Comparison of ENCODE assay signal across 20 cellular contexts in genomic region chr7:34044319-34044643, GRCh38.
"Had no signal": no experiment of that assay in that cellular context is flagged by ENCODE, and none has a peak within 500 bp of the region (broad histone marks: within the 10 kb centered on the region; RNA-seq: fewer than 3 reads in every experiment).

No MANE protein-coding gene starts in this region.

- H3K4me3 ChIP-seq: coronary artery, esophagus squamous epithelium, lower lobe of right lung, mucosa of descending colon, right atrium auricular region, sigmoid colon, transverse colon, upper lobe of right lung, uterus had no signal

- H3K9me3 ChIP-seq: esophagus squamous epithelium, lower lobe of right lung, mucosa of descending colon, right atrium auricular region, sigmoid colon, transverse colon, upper lobe of right lung, uterus had no signal

- H3K27me3 ChIP-seq: esophagus squamous epithelium, right atrium auricular region, sigmoid colon, transverse colon, upper lobe of right lung, uterus had no signal

- H2AFZ ChIP-seq: parathyroid adenoma had no signal

- H3K36me3 ChIP-seq: esophagus squamous epithelium, lower lobe of right lung, right atrium auricular region, sigmoid colon, transverse colon, upper lobe of right lung, uterus had no signal

- H3K4me1 ChIP-seq: esophagus squamous epithelium, lower lobe of right lung, parathyroid adenoma, right atrium auricular region, upper lobe of right lung, uterus had no signal

- H3K79me2 ChIP-seq: parathyroid adenoma had no signal

- DNase-seq: dermis blood vessel endothelial cell; effector memory CD4-positive, alpha-beta T cell; erythroblast; esophagus squamous epithelium; foreskin melanocyte; left ventricle myocardium superior; lower lobe of right lung; mucosa of descending colon; naive B cell; sigmoid colon; stimulated activated CD4-positive, alpha-beta T cell treated with anti-CD3 and anti-CD28 coated beads, Interleukin-4, amount 100 ng/mL, for 4 hours; stimulated activated naive CD8-positive, alpha-beta T cell treated with anti-CD3 and anti-CD28 coated beads, Interleukin-15, Interleukin-2, amounts not matched to agents 100 U/mL and 50 U/mL, for 24 hours; transverse colon; upper lobe of right lung; uterus had no signal

- ATAC-seq: left ventricle myocardium superior; lower lobe of right lung; mucosa of descending colon; natural killer cell treated with Interleukin-12 subunit alpha and Interleukin-12 subunit beta and Interleukin-15 and Interleukin-18, amount 100 ng/mL, for 72 hours; stimulated activated memory B cell treated with anti-CD40 and anti-IgM and Interleukin-4, amounts not matched to agents 10 μg/mL and 1 μg/mL and 100 μg/mL, for 72 hours; stimulated activated naive CD8-positive, alpha-beta T cell treated with anti-CD3 and anti-CD28 coated beads, Interleukin-15, Interleukin-2, amounts not matched to agents 100 U/mL and 50 U/mL, for 24 hours; upper lobe of right lung had no signal

- H3K9ac ChIP-seq: parathyroid adenoma had no signal

- H3K27ac ChIP-seq: coronary artery, esophagus squamous epithelium, lower lobe of right lung, parathyroid adenoma, right atrium auricular region, sigmoid colon, transverse colon, upper lobe of right lung, uterus had no signal
